ENCODE assay signal across 16 cellular contexts in genomic region chr15:63950911-63951481, GRCh38.
DNase-seq lines count a peak whose midpoint lies in the region; ATAC-seq and TF ChIP-seq lines count a peak whose summit lies in the region.
"Had no signal": no experiment of that assay in that cellular context is flagged by ENCODE, and none has a peak within 500 bp of the region (broad histone marks: within the 10 kb centered on the region; RNA-seq: fewer than 3 reads in every experiment).

No MANE protein-coding gene starts in this region.

- H3K4me3 ChIP-seq in fibroblast of mammary gland (ENCODE audit: control insufficient read depth, low read depth, low read length) (no peak overlapping the region), skeletal muscle cell (ENCODE audit: low read depth, low read length) (no peak overlapping the region), hepatocyte (no peak overlapping the region)
- H3K4me3 ChIP-seq: pancreas had no signal

- H3K4me2 ChIP-seq in hepatocyte = no peak overlapping the region

- no peaks in the 10 kb centered on the region for H3K79me2 ChIP-seq in hepatocyte

- WGBS in hepatocyte (ENCODE audit: low lambda C conversion rate, missing lambda C conversion rate) = 82% methylated on average over 6 of the region's 6 CpGs

- H4K20me1 ChIP-seq in hepatocyte (ENCODE audit: insufficient read depth, poor library complexity, severe bottlenecking) = no peaks in the 10 kb centered on the region

- no peaks in the 10 kb centered on the region for H3K36me3 ChIP-seq in hepatocyte (replicated peaks; ENCODE audit: insufficient read depth, low read depth)
- H3K36me3 ChIP-seq: pancreas had no signal

- TF ChIP-seq CTCF in fibroblast of mammary gland (conservative IDR thresholded peaks at IDR 0.05; ENCODE audit: control insufficient read depth, insufficient read depth, low read depth, low read length) (no peak), hepatocyte (IDR thresholded peaks at IDR 0.05; ENCODE audit: poor library complexity) (no peak)

- DNase-seq in GM04504 (ENCODE audit: low read depth) (peak; percentile 68), fibroblast of mammary gland (ENCODE audit: low read depth) (peak; percentile 83), skeletal muscle cell (ENCODE audit: low read depth) (peak; percentile 61), amygdala (lab: John Stamatoyannopoulos, UW) (no peak), hepatocyte (ENCODE audit: low spot score) (no peak), Ammon's horn (ENCODE audit: low spot score) (no peak)
- DNase-seq: activated CD4-positive, alpha-beta T cell treated with anti-CD3 and anti-CD28 coated beads for 48 hours; glutamatergic neuron; GOT3; KBM-7; pancreas; stimulated activated CD4-positive, alpha-beta T cell treated with anti-CD3 and anti-CD28 coated beads, Interleukin-4, amount 100 ng/mL, for 1 hour; stimulated activated naive CD8-positive, alpha-beta T cell treated with anti-CD3 and anti-CD28 coated beads, Interleukin-15, Interleukin-2, amounts not matched to agents 100 U/mL and 50 U/mL, for 24 hours had no signal

- no peak overlapping the region for H3K27ac ChIP-seq in hepatocyte
- H3K27ac ChIP-seq: pancreas had no signal

- no peaks in the 10 kb centered on the region for H3K27me3 ChIP-seq in hepatocyte
- H3K27me3 ChIP-seq: pancreas had no signal

- no peaks in the 10 kb centered on the region for H3K4me1 ChIP-seq in hepatocyte (ENCODE audit: insufficient read depth)
- H3K4me1 ChIP-seq: pancreas had no signal

- H3K9me2 ChIP-seq in hepatocyte (replicated peaks; ENCODE audit: insufficient read depth) = no peaks in the 10 kb centered on the region

- ATAC-seq in SK-N-SH treated with all-trans-retinoic acid at 6 μM for 48 hours = peak; percentile 66
- ATAC-seq in HG02973 (IDR thresholded peaks at IDR 0.05; ENCODE audit: unreplicated experiment) = no peak
- ATAC-seq: activated T-helper 17 cell treated with anti-CD3 and anti-CD28 coated beads, Interleukin-2, amount 50 U/mL, for 72 hours; pancreas; stimulated activated naive CD8-positive, alpha-beta T cell treated with anti-CD3 and anti-CD28 coated beads, Interleukin-15, Interleukin-2, amounts not matched to agents 100 U/mL and 50 U/mL, for 24 hours had no signal

- H2AFZ ChIP-seq in hepatocyte = no peak overlapping the region

- no peaks in the 10 kb centered on the region for H3K9me3 ChIP-seq in hepatocyte (ENCODE audit: low read depth)
- H3K9me3 ChIP-seq: pancreas had no signal

TF ChIP-seq in SK-N-SH treated with all-trans-retinoic acid at 6 μM for 48 hours, 23 proteins besides CTCF, POLR2A, EP300 and RAD21:
- no peak for TF ChIP-seq OSR1 (CRISPR knock-in tag; IDR thresholded peaks at IDR 0.05)
- TF ChIP-seq TOX (CRISPR knock-in tag; IDR thresholded peaks at IDR 0.05; ENCODE audit: borderline replicate concordance) = no peak
- no peak for TF ChIP-seq POU6F1 (CRISPR knock-in tag; IDR thresholded peaks at IDR 0.05; ENCODE audit: borderline replicate concordance, low read depth)
- no peak for TF ChIP-seq ISL1 (CRISPR knock-in tag; IDR thresholded peaks at IDR 0.05)
- TF ChIP-seq CSDC2 (CRISPR knock-in tag; IDR thresholded peaks at IDR 0.05) = no peak

Comparison
In these comparisons a context has a peak if more than half of its experiments do, and no peak if none do; other contexts are left out.
1. DNase-seq: peak in GM04504 (single experiment), fibroblast of mammary gland (single experiment) and skeletal muscle cell (single experiment); none in amygdala (0 of 56), hepatocyte (single experiment) and Ammon's horn (single experiment).